Comparison of ENCODE assay signal across 17 cellular contexts in the genomic region with DNA sequence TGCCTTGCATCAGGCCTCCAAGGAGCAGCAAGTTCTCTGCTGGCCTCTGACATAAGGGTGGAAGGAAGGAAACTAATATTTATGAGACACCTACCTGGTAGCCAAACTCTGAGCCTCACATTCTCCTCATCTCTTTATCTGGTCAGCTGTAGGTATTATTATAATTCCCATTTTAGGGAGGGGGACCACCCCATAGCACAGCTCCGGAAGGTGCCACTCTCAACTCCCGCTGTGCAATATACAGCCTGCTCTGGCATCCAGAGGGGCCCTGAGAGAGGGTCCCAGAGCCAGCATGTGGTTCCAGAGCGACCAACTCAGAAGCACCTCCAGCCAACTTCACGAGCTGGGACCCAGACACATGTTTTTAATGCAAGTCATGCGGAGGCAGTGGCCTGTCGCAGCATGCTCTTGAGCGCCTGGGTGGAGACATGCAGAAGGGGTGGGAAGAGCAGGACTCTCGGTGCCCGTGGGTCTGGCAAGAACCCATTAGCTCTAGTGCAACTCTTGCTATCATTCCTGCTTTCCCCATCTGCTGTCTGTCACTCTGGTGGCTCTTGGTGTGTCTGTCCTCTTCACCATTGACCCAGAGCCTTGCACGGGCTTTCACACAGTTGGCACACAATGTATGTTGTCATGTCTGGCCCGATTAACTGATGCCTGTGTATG. TPM values are rescaled to one million over a fixed set of nuclear protein-coding genes. Genes with fewer than 3 reads are reported as not detected.
DNase-seq lines count a peak whose midpoint lies in the region; ATAC-seq, FAIRE-seq and TF ChIP-seq lines count a peak whose summit lies in the region.
"Had no signal": no experiment of that assay in that cellular context is flagged by ENCODE, and none has a peak within 500 bp of the region (broad histone marks: within the 10 kb centered on the region; RNA-seq: fewer than 3 reads in every experiment).

No MANE protein-coding gene starts in this region.

- no peak for FAIRE-seq in GM19239 (lab: Jason Lieb, UNC)
- FAIRE-seq: astrocyte had no signal

- H3K4me3 Mint-ChIP-seq in MCF 10A (ENCODE audit: unreplicated experiment): no peak overlapping the region
- H3K4me3 Mint-ChIP-seq: activated B cell treated with CpG ODN at 0.5 μM for 24 hours; B cell; stimulated activated effector memory CD8-positive, alpha-beta T cell treated with anti-CD3 and anti-CD28 coated beads, Interleukin-12 subunit alpha, Interleukin-12 subunit beta, amount 100 ng/mL, for 72 hours had no signal

- H3K4me3 ChIP-seq in HEK293 (ENCODE audit: low read depth, low read length) (no peak overlapping the region), iPS-15b (ENCODE audit: low read depth, low read length) (no peak overlapping the region), gastrocnemius medialis (no peak overlapping the region)
- H3K4me3 ChIP-seq: coronary artery had no signal

- no peaks in the 10 kb centered on the region for H3K27me3 Mint-ChIP-seq in MCF 10A (ENCODE audit: insufficient read depth, unreplicated experiment)

- H3K27me3 ChIP-seq in iPS-15b (ENCODE audit: control insufficient read depth, insufficient read depth, low read length) (no peaks in the 10 kb centered on the region), gastrocnemius medialis (no peaks in the 10 kb centered on the region)
- H3K27me3 ChIP-seq: neutrophil had no signal

- peak overlapping the region; percentile 69 for H3K27ac Mint-ChIP-seq in MCF 10A (ENCODE audit: low read depth, unreplicated experiment)
- H3K27ac Mint-ChIP-seq: activated B cell treated with CpG ODN at 0.5 μM for 24 hours, B cell had no signal

- TF ChIP-seq POLR2A in gastrocnemius medialis (IDR thresholded peaks at IDR 0.05): no peak

- in situ Hi-C loops in gastrocnemius medialis (cut with MboI; ENCODE audit: low sequenced_read_pairs in 4 of 4): no loop called here

- H3K9me3 ChIP-seq in HEK293 (ENCODE audit: control insufficient read depth, insufficient read depth, low read depth, low read length) (no peaks in the 10 kb centered on the region), iPS-15b (ENCODE audit: control insufficient read depth, insufficient read depth, low read length) (no peaks in the 10 kb centered on the region), gastrocnemius medialis (no peaks in the 10 kb centered on the region)
- H3K9me3 ChIP-seq: neutrophil had no signal

- H3K4me1 ChIP-seq in HEK293 (ENCODE audit: control insufficient read depth, insufficient read depth, low read length) (no peaks in the 10 kb centered on the region), iPS-15b (ENCODE audit: control insufficient read depth, insufficient read depth, low read length) (peaks cover 23% of the 10 kb centered on the region), gastrocnemius medialis (peaks cover 0 to 12% of the 10 kb centered on the region in 2 donors)

- peak; percentile 73 for DNase-seq in MCF 10A (ENCODE audit: unreplicated experiment)
- DNase-seq in gastrocnemius medialis: no peak
- no peak for DNase-seq in GM19239 (ENCODE audit: insufficient read length, low spot score)
- no peak for DNase-seq in SIG-M5 (lab: John Stamatoyannopoulos, UW)
- no peak for DNase-seq in NCI-H1048 (lab: John Stamatoyannopoulos, UW)
- DNase-seq: activated B cell treated with CpG ODN at 0.5 μM for 24 hours, activated gamma-delta T cell, NCI-H446 treated with DMSO at 0.1 percent for 48 hours had no signal

- CTCF ChIA-PET in HEK293 (lab: Yijun Ruan, JAX): interaction anchor here (0.6 to 1.9 kb wide), 4 partner anchors 7 to 110 kb away, joined by 3 to 6 read pairs (median 4); no protein-coding TSS in a partner anchor
- CTCF ChIA-PET in MCF 10A (lab: Yijun Ruan, JAX): interaction anchor here (0.6 to 1.7 kb wide), 6 partner anchors 11 to 132 kb away, joined by 3 to 8 read pairs (median 4); no protein-coding TSS in a partner anchor

- POLR2A ChIA-PET in HEK293 (lab: Yijun Ruan, JAX) (interaction anchor here (1.7 kb wide), 1 partner anchor 45 kb away, joined by 6 read pairs; the partner anchor contains the start of gene HSP90AB1), MCF 10A (lab: Yijun Ruan, JAX) (interaction anchor here (0.5 to 2.7 kb wide), 11 partner anchors 16 to 263 kb away, joined by 3 to 17 read pairs (median 3); partner anchors contain the start of gene HSP90AB1)

- H3K36me3 ChIP-seq in HEK293 (ENCODE audit: control insufficient read depth in 2 of 2, insufficient read depth in 1 of 2, low read length in 2 of 2) (no peaks in the 10 kb centered on the region), iPS-15b (ENCODE audit: control insufficient read depth, insufficient read depth, low read length) (no peaks in the 10 kb centered on the region), gastrocnemius medialis (no peaks in the 10 kb centered on the region)
- H3K36me3 ChIP-seq: neutrophil had no signal

- H3K9ac ChIP-seq in iPS-15b (ENCODE audit: low read depth, low read length): peak overlapping the region; percentile 8

- H3K4me1 Mint-ChIP-seq in MCF 10A (ENCODE audit: insufficient read depth, unreplicated experiment): peaks cover 20% of the 10 kb centered on the region
- H3K4me1 Mint-ChIP-seq: activated B cell treated with CpG ODN at 0.5 μM for 24 hours; B cell; stimulated activated effector memory CD8-positive, alpha-beta T cell treated with anti-CD3 and anti-CD28 coated beads, Interleukin-12 subunit alpha, Interleukin-12 subunit beta, amount 100 ng/mL, for 72 hours had no signal

- H3K36me3 Mint-ChIP-seq in MCF 10A (ENCODE audit: insufficient read depth, unreplicated experiment): no peaks in the 10 kb centered on the region

- no peak overlapping the region for H3K27ac ChIP-seq in HEK293 (ENCODE audit: extremely low read depth, low read depth, low read length)
- H3K27ac ChIP-seq in gastrocnemius medialis: peak overlapping the region in 3 of 4 donors; percentile 61 to 68 (median 62)
- H3K27ac ChIP-seq: neutrophil had no signal

- ATAC-seq in gastrocnemius medialis: no peak
- no peak for ATAC-seq in HG03025 (IDR thresholded peaks at IDR 0.05; ENCODE audit: low FRiP score, unreplicated experiment)
- ATAC-seq: stimulated activated effector memory CD8-positive, alpha-beta T cell treated with anti-CD3 and anti-CD28 coated beads, Interleukin-12 subunit alpha, Interleukin-12 subunit beta, amount 100 ng/mL, for 72 hours had no signal

- no peaks in the 10 kb centered on the region for H3K9me3 Mint-ChIP-seq in MCF 10A (ENCODE audit: unreplicated experiment)
- H3K9me3 Mint-ChIP-seq: activated B cell treated with CpG ODN at 0.5 μM for 24 hours; stimulated activated effector memory CD8-positive, alpha-beta T cell treated with anti-CD3 and anti-CD28 coated beads, Interleukin-12 subunit alpha, Interleukin-12 subunit beta, amount 100 ng/mL, for 72 hours had no signal

- TF ChIP-seq CTCF in HEK293 (tag by site-specific recombination; IDR thresholded peaks at IDR 0.05) (no peak), MCF 10A (IDR thresholded peaks at IDR 0.05; ENCODE audit: unreplicated experiment) (no peak), gastrocnemius medialis (IDR thresholded peaks at IDR 0.05 in 4 of 5, conservative IDR thresholded peaks at IDR 0.05 in 1 of 5) (no peak)

- no TSS peak for BruUV-seq in MCF 10A (replicated peaks; lab: Mats Ljungman, UMichigan)

- intact Hi-C loops in MCF 10A (cut with micrococcal nuclease): no loop called here
- intact Hi-C loops in gastrocnemius medialis (cut with DNase I; ENCODE audit: low total_unique reads): no loop called here

TF ChIP-seq in HEK293, 187 proteins besides CTCF, POLR2A, EP300 and RAD21 (continues in another document):
- TF ChIP-seq ZNF621 (tag by site-specific recombination; IDR thresholded peaks at IDR 0.05) (no peak), YY1 (tag by site-specific recombination; IDR thresholded peaks at IDR 0.05) (no peak), REST (tag by site-specific recombination; IDR thresholded peaks at IDR 0.05) (no peak)

RNA-seq across cellular contexts. Expression of gene MYMX, which starts 15.0 kb away (rescaled TPM):
- total RNA-seq in MCF 10A (2022): not detected in 2 replicates
- total RNA-seq in gastrocnemius medialis: not detected
- total RNA-seq: activated B cell treated with CpG ODN at 0.5 μM for 24 hours, astrocyte, B cell, fibroblast of lung had no signal

RNA-seq across cellular contexts. Expression of gene SLC29A1, which starts 21.6 kb away (rescaled TPM):
- total RNA-seq in MCF 10A (2022): 6.8 and 7.0 TPM in 2 replicates
- total RNA-seq in gastrocnemius medialis: 10 to 100 TPM; 18.3 to 95.5 (median 40.8) TPM

RNA-seq across cellular contexts. Expression of gene CAPN11, which starts 43.2 kb away (rescaled TPM):
- not detected in 2 replicates for total RNA-seq in MCF 10A (2022)
- under 1 TPM in 1 of 4 donors, not detected in 3; 0.42 TPM for total RNA-seq in gastrocnemius medialis
- total RNA-seq: activated B cell treated with CpG ODN at 0.5 μM for 24 hours, astrocyte, B cell, fibroblast of lung had no signal

RNA-seq across cellular contexts. Expression of gene HSP90AB1, which starts 45.1 kb away (rescaled TPM):
- total RNA-seq in MCF 10A (2022) (546 and 577 TPM in 2 replicates), gastrocnemius medialis (1,000 to 10,000 TPM in 2 of 4 donors, 100 to 1,000 TPM in 2; 878 to 1,576 (median 1,106) TPM)

RNA-seq across cellular contexts. Expression of gene SLC35B2, which starts 55.6 kb away (rescaled TPM):
- total RNA-seq in MCF 10A (2022) (27.1 and 31.3 TPM in 2 replicates), gastrocnemius medialis (10 to 100 TPM; 14.9 to 35.9 (median 21.4) TPM)
